ENCODE assay signal across 1 cellular context in genomic region chr16:66387817-66388332, GRCh38.
TF ChIP-seq lines count a peak whose summit lies in the region.

No MANE protein-coding gene starts in this region.

TF ChIP-seq in HepG2, 621 proteins besides CTCF, POLR2A, EP300 and RAD21 (continued from another document):
- TF ChIP-seq DMTF1 (CRISPR knock-in tag; IDR thresholded peaks at IDR 0.05) (no peak), FOXK2 (IDR thresholded peaks at IDR 0.05) (no peak), NCOA1 (CRISPR knock-in tag; IDR thresholded peaks at IDR 0.05) (no peak), KMT2A (CRISPR knock-in tag; IDR thresholded peaks at IDR 0.05) (no peak), ZNF354B (CRISPR knock-in tag; IDR thresholded peaks at IDR 0.05) (no peak), MEF2D (CRISPR knock-in tag; IDR thresholded peaks at IDR 0.05) (0 out of 2 replicates have a peak, but pooled peaks have one; percentile 7), TFAP4 (IDR thresholded peaks at IDR 0.05; ENCODE audit: borderline replicate concordance, low read depth) (peak; percentile 58; the same call in 1 of the 2 replicates), ZNF839 (CRISPR knock-in tag; IDR thresholded peaks at IDR 0.05; ENCODE audit: borderline replicate concordance) (0 out of 2 replicates have a peak, but pooled peaks have one; percentile 26), ZNF350 (CRISPR knock-in tag; IDR thresholded peaks at IDR 0.05; ENCODE audit: borderline replicate concordance, low read depth) (peak; percentile 53), ZNF768 (CRISPR knock-in tag; IDR thresholded peaks at IDR 0.05) (no peak), CBX2 (IDR thresholded peaks at IDR 0.05; ENCODE audit: low read depth, low read length) (no peak), CBX2 (CRISPR knock-in tag; IDR thresholded peaks at IDR 0.05; ENCODE audit: low read depth) (no peak), SALL1 (CRISPR knock-in tag; IDR thresholded peaks at IDR 0.05) (peak; percentile 47; the same call in 1 of the 2 replicates), RXRA (CRISPR knock-in tag; IDR thresholded peaks at IDR 0.05) (peak; percentile 44; the same call in 1 of the 2 replicates), LCORL (IDR thresholded peaks at IDR 0.05) (no peak), LCORL (CRISPR knock-in tag; IDR thresholded peaks at IDR 0.05) (peak; percentile 73), AKAP8 (CRISPR knock-in tag; IDR thresholded peaks at IDR 0.05) (no peak), HMGA1 (CRISPR knock-in tag; conservative IDR thresholded peaks at IDR 0.05) (no peak), HMGXB4 (CRISPR knock-in tag; IDR thresholded peaks at IDR 0.05; ENCODE audit: borderline replicate concordance in 1 of 2, low read depth in 1 of 2) (no peak; a peak in 1 of 4 replicates), PAXIP1 (CRISPR knock-in tag; conservative IDR thresholded peaks at IDR 0.05) (peak; percentile 96), ZNF609 (CRISPR knock-in tag; IDR thresholded peaks at IDR 0.05; ENCODE audit: borderline replicate concordance) (0 out of 2 replicates have a peak, but pooled peaks have one; percentile 26), HNRNPK (IDR thresholded peaks at IDR 0.05; ENCODE audit: low read depth, low read length, poor library complexity, severe bottlenecking) (no peak), NCOA5 (CRISPR knock-in tag; IDR thresholded peaks at IDR 0.05) (no peak), RFXANK (CRISPR knock-in tag; IDR thresholded peaks at IDR 0.05) (no peak), BRD4 (CRISPR knock-in tag; IDR thresholded peaks at IDR 0.05) (0 out of 2 replicates have a peak, but pooled peaks have one; percentile 27), ZHX1 (CRISPR knock-in tag; IDR thresholded peaks at IDR 0.05; ENCODE audit: low read depth) (no peak), HOXA3 (CRISPR knock-in tag; IDR thresholded peaks at IDR 0.05) (peak; percentile 34; the same call in 1 of the 2 replicates), ZNF333 (CRISPR knock-in tag; IDR thresholded peaks at IDR 0.05; ENCODE audit: borderline replicate concordance) (no peak), TCF7 (IDR thresholded peaks at IDR 0.05; ENCODE audit: low read depth) (no peak)
TF ChIP-seq in HepG2: peak in this region for 53.
